Comparison of ENCODE assay signal across 26 cellular contexts in genomic region chr1:238223067-238223640, GRCh38.
DNase-seq lines count a peak whose midpoint lies in the region; ATAC-seq, FAIRE-seq and TF ChIP-seq lines count a peak whose summit lies in the region.
"Had no signal": no experiment of that assay in that cellular context is flagged by ENCODE, and none has a peak within 500 bp of the region (broad histone marks: within the 10 kb centered on the region; RNA-seq: fewer than 3 reads in every experiment).

No MANE protein-coding gene starts in this region.

- POLR2A ChIA-PET in SK-N-SH (lab: Yijun Ruan, JAX) (no interaction called here), HepG2 (lab: Yijun Ruan, JAX) (no interaction called here)

- no peak overlapping the region for H3K27ac ChIP-seq in SK-N-SH (ENCODE audit: low read depth in 2 of 2, low read length in 1 of 2)
- no peak overlapping the region for H3K27ac ChIP-seq in HepG2 (ENCODE audit: extremely low read length, insufficient read depth, low read length)
- H3K27ac ChIP-seq: WERI-Rb-1 had no signal

- no TSS peak for BruUV-seq in HepG2 (replicated peaks; lab: Mats Ljungman, UMichigan)

- H3K27me3 ChIP-seq in SK-N-SH (ENCODE audit: insufficient read depth): no peaks in the 10 kb centered on the region
- no peaks in the 10 kb centered on the region for H3K27me3 ChIP-seq in HepG2 (ENCODE audit: control insufficient read depth in 1 of 2, insufficient read depth in 2 of 2, low read length in 2 of 2)

- H2AFZ ChIP-seq in SK-N-SH (ENCODE audit: low read depth) (no peak overlapping the region), HepG2 (ENCODE audit: low read length) (no peak overlapping the region)

- intact Hi-C loops in HepG2 (cut with micrococcal nuclease; ENCODE audit: unreplicated experiment): no loop called here

- H4K20me1 ChIP-seq in SK-N-SH (ENCODE audit: insufficient read depth) (no peaks in the 10 kb centered on the region), HepG2 (ENCODE audit: insufficient read depth, low read length) (no peaks in the 10 kb centered on the region)

- DNase-seq in SK-N-SH: no peak
- DNase-seq in RPMI7951 (ENCODE audit: low read depth): peak; percentile 30
- peak; percentile 19 for DNase-seq in stromal cell of bone marrow (ENCODE audit: low read depth)
- DNase-seq in SHP77 treated with DMSO at 0.1 percent for 48 hours (lab: John Stamatoyannopoulos, UW): no peak
- DNase-seq in stimulated activated effector memory CD8-positive, alpha-beta T cell treated with anti-CD3 and anti-CD28 coated beads, Interleukin-12 subunit alpha, Interleukin-12 subunit beta, amount 100 ng/mL, for 72 hours (ENCODE audit: low spot score in 2 of 2): no peak
- no peak for DNase-seq in HepG2 (ENCODE audit: low spot score)
- DNase-seq: activated CD4-positive, alpha-beta T cell treated with anti-CD3 and anti-CD28 coated beads, Interleukin-2, amount 50 U/mL, for 48 hours; C1 segment of cervical spinal cord; cerebellar nuclear complex; effector memory CD4-positive, alpha-beta T cell; GDM1; HCEC 1CT; hypothalamus; naive B cell; NCI-H1048; NCI-H2029; NCI-H510A; SIG-M5; stimulated activated CD4-positive, alpha-beta T cell treated with anti-CD3 and anti-CD28 coated beads, Interleukin-4, amount 100 ng/mL, for 1 hour; WERI-Rb-1 had no signal

- TF ChIP-seq RAD21 in SK-N-SH (IDR thresholded peaks at IDR 0.05; ENCODE audit: low read length): no peak
- TF ChIP-seq RAD21 in HepG2 (CRISPR knock-in tag; IDR thresholded peaks at IDR 0.05): no peak

- TF ChIP-seq EP300 in SK-N-SH (IDR thresholded peaks at IDR 0.05; ENCODE audit: borderline replicate concordance in 1 of 2, low read depth in 1 of 2, low read length in 1 of 2) (no peak), HepG2 (IDR thresholded peaks at IDR 0.05; ENCODE audit: low read depth in 2 of 2, low read length in 2 of 2) (no peak), HepG2 (CRISPR knock-in tag; IDR thresholded peaks at IDR 0.05; ENCODE audit: borderline replicate concordance) (no peak)

- peaks cover 7% of the 10 kb centered on the region for H3K9me3 Mint-ChIP-seq in stimulated activated effector memory CD8-positive, alpha-beta T cell treated with anti-CD3 and anti-CD28 coated beads, Interleukin-12 subunit alpha, Interleukin-12 subunit beta, amount 100 ng/mL, for 72 hours

- no peaks in the 10 kb centered on the region for H3K36me3 ChIP-seq in SK-N-SH (replicated peaks in 1 of 2; ENCODE audit: control insufficient read depth in 1 of 2, insufficient read depth in 2 of 2, low read length in 1 of 2)
- H3K36me3 ChIP-seq in HepG2 (replicated peaks in 1 of 2; ENCODE audit: control insufficient read depth in 1 of 2, insufficient read depth in 2 of 2, low read length in 2 of 2): no peaks in the 10 kb centered on the region
- H3K36me3 ChIP-seq: WERI-Rb-1 had no signal

- FAIRE-seq in HepG2 (lab: Jason Lieb, UNC): no peak
- FAIRE-seq: K562, keratinocyte had no signal

- CTCF ChIA-PET in SK-N-SH (lab: Yijun Ruan, JAX) (no interaction called here), HepG2 (lab: Yijun Ruan, JAX; ENCODE audit: low intra/inter-chr PET ratio, low total read pairs) (no interaction called here)

- H3K79me2 ChIP-seq in SK-N-SH (ENCODE audit: insufficient read depth) (no peaks in the 10 kb centered on the region), HepG2 (ENCODE audit: insufficient read depth, low read length) (no peaks in the 10 kb centered on the region)

- no peaks in the 10 kb centered on the region for H3F3A ChIP-seq in SK-N-SH (replicated peaks; ENCODE audit: insufficient read depth)

- H3K4me1 ChIP-seq in SK-N-SH (ENCODE audit: control insufficient read depth in 1 of 2, insufficient read depth in 2 of 2, low read depth in 1 of 2, low read length in 1 of 2): no peaks in the 10 kb centered on the region; a peak in 1 of 4 replicates
- no peaks in the 10 kb centered on the region for H3K4me1 ChIP-seq in HepG2 (ENCODE audit: insufficient read depth, low read length)

- H3K4me2 ChIP-seq in SK-N-SH (no peak overlapping the region), HepG2 (ENCODE audit: low read depth, low read length) (no peak overlapping the region)
- H3K4me2 ChIP-seq: smooth muscle cell had no signal

- H3K36me3 Mint-ChIP-seq in stimulated activated effector memory CD8-positive, alpha-beta T cell treated with anti-CD3 and anti-CD28 coated beads, Interleukin-12 subunit alpha, Interleukin-12 subunit beta, amount 100 ng/mL, for 72 hours: no peaks in the 10 kb centered on the region
- H3K36me3 Mint-ChIP-seq: naive B cell had no signal

- in situ Hi-C loops in HepG2 (cut with HindIII; ENCODE audit: extremely low pct_ligation_motif_present, low pct_unique_long_range_greater_than_20kb): no loop called here

- H3K9ac ChIP-seq in SK-N-SH (no peak overlapping the region), HepG2 (ENCODE audit: insufficient read depth, low read depth, low read length) (no peak overlapping the region)

- no peak for TF ChIP-seq CTCF in SK-N-SH (IDR thresholded peaks at IDR 0.05)
- no peak for TF ChIP-seq CTCF in HepG2 (CRISPR knock-in tag; IDR thresholded peaks at IDR 0.05)

- no peak for TF ChIP-seq POLR2A in HepG2 (IDR thresholded peaks at IDR 0.05; ENCODE audit: insufficient read depth in 1 of 2, low read depth in 2 of 2, low read length in 2 of 2)

- no peak overlapping the region for H3K27ac Mint-ChIP-seq in stimulated activated effector memory CD8-positive, alpha-beta T cell treated with anti-CD3 and anti-CD28 coated beads, Interleukin-12 subunit alpha, Interleukin-12 subunit beta, amount 100 ng/mL, for 72 hours
- H3K27ac Mint-ChIP-seq: T-helper 1 cell treated with Interleukin-12 subunit alpha and Interleukin-12 subunit beta and Interleukin-4 antibody, amounts not matched to agents 30 μg/mL and 1 μg/mL, for 36 hours had no signal

- 16% methylated on average over 3 of the region's 3 CpGs for WGBS in SK-N-SH (ENCODE audit: low lambda C conversion rate)
- WGBS in HepG2 (ENCODE audit: low lambda C conversion rate): 0% methylated on average over 3 of the region's 3 CpGs

- peak; percentile 91 for ATAC-seq in SK-N-SH treated with all-trans-retinoic acid at 6 μM for 48 hours
- ATAC-seq in esophagus mucosa: peak; percentile 88
- ATAC-seq in stimulated activated effector memory CD8-positive, alpha-beta T cell treated with anti-CD3 and anti-CD28 coated beads, Interleukin-12 subunit alpha, Interleukin-12 subunit beta, amount 100 ng/mL, for 72 hours: no peak
- ATAC-seq in HepG2: no peak
- ATAC-seq: K562 had no signal

- no peaks in the 10 kb centered on the region for H3K9me3 ChIP-seq in SK-N-SH
- peaks cover 92% of the 10 kb centered on the region for H3K9me3 ChIP-seq in HepG2 (ENCODE audit: low read length)

- no peaks in the 10 kb centered on the region for H3K9me2 ChIP-seq in SK-N-SH

- no peak overlapping the region for H3K4me3 Mint-ChIP-seq in stimulated activated effector memory CD8-positive, alpha-beta T cell treated with anti-CD3 and anti-CD28 coated beads, Interleukin-12 subunit alpha, Interleukin-12 subunit beta, amount 100 ng/mL, for 72 hours
- H3K4me3 Mint-ChIP-seq: naive B cell; T-helper 1 cell treated with Interleukin-12 subunit alpha and Interleukin-12 subunit beta and Interleukin-4 antibody, amounts not matched to agents 30 μg/mL and 1 μg/mL, for 36 hours had no signal

- H3K4me3 ChIP-seq in SK-N-SH (ENCODE audit: low read depth in 2 of 2, low read length in 1 of 2) (no peak overlapping the region), HepG2 (replicated peaks in 1 of 3; ENCODE audit: insufficient read depth in 1 of 3, low read depth in 2 of 3, low read length in 3 of 3) (no peak overlapping the region)
- H3K4me3 ChIP-seq: K562, smooth muscle cell had no signal

- H3K4me1 Mint-ChIP-seq in stimulated activated effector memory CD8-positive, alpha-beta T cell treated with anti-CD3 and anti-CD28 coated beads, Interleukin-12 subunit alpha, Interleukin-12 subunit beta, amount 100 ng/mL, for 72 hours: no peaks in the 10 kb centered on the region
- H3K4me1 Mint-ChIP-seq: naive B cell had no signal

TF ChIP-seq in SK-N-SH treated with all-trans-retinoic acid at 6 μM for 48 hours, 23 proteins besides CTCF, POLR2A, EP300 and RAD21 (continues in another document):
- TF ChIP-seq CSRNP3 (CRISPR knock-in tag; IDR thresholded peaks at IDR 0.05): no peak

TF ChIP-seq in SK-N-SH, 30 proteins besides CTCF, POLR2A, EP300 and RAD21 (continues in another document):
- TF ChIP-seq MEF2A (IDR thresholded peaks at IDR 0.05; ENCODE audit: borderline replicate concordance, low read depth) (no peak), FOXJ3 (CRISPR knock-in tag; IDR thresholded peaks at IDR 0.05) (no peak), TAF1 (IDR thresholded peaks at IDR 0.05; ENCODE audit: borderline replicate concordance, low read depth, low read length) (no peak), RXRA (IDR thresholded peaks at IDR 0.05; ENCODE audit: borderline replicate concordance, low read depth) (no peak), NRF1 (IDR thresholded peaks at IDR 0.05; ENCODE audit: low read depth, low read length) (no peak), GABPA (IDR thresholded peaks at IDR 0.05; ENCODE audit: low read depth) (no peak), PBX3 (IDR thresholded peaks at IDR 0.05) (no peak)

TF ChIP-seq in HepG2, 621 proteins besides CTCF, POLR2A, EP300 and RAD21:
- no peak for TF ChIP-seq CCDC6 (CRISPR knock-in tag; IDR thresholded peaks at IDR 0.05)
- no peak for TF ChIP-seq ZNF670 (CRISPR knock-in tag; IDR thresholded peaks at IDR 0.05; ENCODE audit: borderline replicate concordance)
- no peak for TF ChIP-seq FOXO1 (CRISPR knock-in tag; IDR thresholded peaks at IDR 0.05)
- TF ChIP-seq TBX3 (IDR thresholded peaks at IDR 0.05; ENCODE audit: borderline replicate concordance): no peak
- no peak for TF ChIP-seq ZNF567 (CRISPR knock-in tag; IDR thresholded peaks at IDR 0.05; ENCODE audit: borderline replicate concordance)
TF ChIP-seq in HepG2: peak in this region for 0.

Comparison
In these comparisons a context has a peak if more than half of its experiments do, and no peak if none do; other contexts are left out.
1. ATAC-seq: peak in SK-N-SH treated with all-trans-retinoic acid at 6 μM for 48 hours (single experiment) and esophagus mucosa (single experiment); none in stimulated activated effector memory CD8-positive, alpha-beta T cell treated with anti-CD3 and anti-CD28 coated beads, Interleukin-12 subunit alpha, Interleukin-12 subunit beta, amount 100 ng/mL, for 72 hours (single experiment) and HepG2 (single experiment).
2. DNase-seq: peak in RPMI7951 (single experiment) and stromal cell of bone marrow (single experiment); none in SK-N-SH (single experiment), SHP77 treated with DMSO at 0.1 percent for 48 hours (single experiment), stimulated activated effector memory CD8-positive, alpha-beta T cell treated with anti-CD3 and anti-CD28 coated beads, Interleukin-12 subunit alpha, Interleukin-12 subunit beta, amount 100 ng/mL, for 72 hours (0 of 2) and HepG2 (single experiment).